21 cellular contexts compared by ENCODE assay signal in genomic region chr1:245603311-245603865, GRCh38.
DNase-seq lines count a peak whose midpoint lies in the region; ATAC-seq and TF ChIP-seq lines count a peak whose summit lies in the region.
"Had no signal": no experiment of that assay in that cellular context is flagged by ENCODE, and none has a peak within 500 bp of the region (broad histone marks: within the 10 kb centered on the region; RNA-seq: fewer than 3 reads in every experiment).

No MANE protein-coding gene starts in this region.

- H3K9ac ChIP-seq in neuronal stem cell (ENCODE audit: low read depth, low read length, poor library complexity), result no peak overlapping the region
- H3K9ac ChIP-seq: BLaER1 had no signal

- H3K27me3 ChIP-seq in cardiac muscle cell, result no peaks in the 10 kb centered on the region
- no peaks in the 10 kb centered on the region for H3K27me3 ChIP-seq in neuronal stem cell (ENCODE audit: control insufficient read depth in 3 of 3, insufficient read depth in 3 of 3, low read depth in 1 of 3, low read length in 3 of 3)
- H3K27me3 ChIP-seq in sigmoid colon, result no peaks in the 10 kb centered on the region
- no peaks in the 10 kb centered on the region for H3K27me3 ChIP-seq in gastroesophageal sphincter
- H3K27me3 ChIP-seq: BLaER1 had no signal

- no peak overlapping the region for H2AFZ ChIP-seq in neuronal stem cell (ENCODE audit: low read length)

- H2BK15ac ChIP-seq in neuronal stem cell (ENCODE audit: low read length), result no peak overlapping the region

- no peak overlapping the region for H2AK5ac ChIP-seq in neuronal stem cell (ENCODE audit: low read depth, low read length)

- TF ChIP-seq EP300 in sigmoid colon (IDR thresholded peaks at IDR 0.05) (no peak), gastroesophageal sphincter (IDR thresholded peaks at IDR 0.05) (no peak)

- peak overlapping the region; percentile 2 for H4K91ac ChIP-seq in neuronal stem cell (ENCODE audit: low read depth, low read length, poor library complexity)

- H3K4me1 ChIP-seq in cardiac muscle cell (ENCODE audit: low read depth) (peaks cover 53% of the 10 kb centered on the region), neuronal stem cell (ENCODE audit: control insufficient read depth in 2 of 2, insufficient read depth in 1 of 2, low read depth in 1 of 2, low read length in 2 of 2) (peaks cover 6 to 9% of the 10 kb centered on the region in 2 donors), sigmoid colon (peaks cover 0 to 35% (median 27%) of the 10 kb centered on the region in 4 donors), gastroesophageal sphincter (peaks cover 0 to 35% (median 0%) of the 10 kb centered on the region in 3 donors)
- H3K4me1 ChIP-seq: HAP-1 had no signal

- H3K14ac ChIP-seq in neuronal stem cell (ENCODE audit: low read length), result no peak overlapping the region

- H3K27ac ChIP-seq in cardiac muscle cell (peak overlapping the region; percentile 96), coronary artery (no peak overlapping the region), neuronal stem cell (replicated peaks; ENCODE audit: low read length) (no peak overlapping the region), sigmoid colon (no peak overlapping the region), gastroesophageal sphincter (no peak overlapping the region)
- H3K27ac ChIP-seq: 22Rv1, BLaER1, C4-2B had no signal

- intact Hi-C loops in left ventricle myocardium superior (cut with micrococcal nuclease), result no loop called here
- intact Hi-C loops in sigmoid colon (cut with DNase I), result no loop called here

- H3K18ac ChIP-seq in neuronal stem cell (ENCODE audit: low read length), result no peak overlapping the region

- no peak overlapping the region for H3K4me3 ChIP-seq in cardiac muscle cell
- H3K4me3 ChIP-seq in coronary artery, result no peak overlapping the region
- no peak overlapping the region for H3K4me3 ChIP-seq in fibroblast of the aortic adventitia (ENCODE audit: low read depth, low read length)
- H3K4me3 ChIP-seq in neuronal stem cell (ENCODE audit: low read length in 2 of 2), result no peak overlapping the region
- no peak overlapping the region for H3K4me3 ChIP-seq in sigmoid colon
- no peak overlapping the region for H3K4me3 ChIP-seq in gastroesophageal sphincter
- H3K4me3 ChIP-seq: BLaER1, GM12878, HAP-1 had no signal

- no peak overlapping the region for H2BK5ac ChIP-seq in neuronal stem cell (ENCODE audit: low read length)

- H3K36me3 ChIP-seq in cardiac muscle cell (peaks cover 7% of the 10 kb centered on the region), neuronal stem cell (replicated peaks in 1 of 2; ENCODE audit: control insufficient read depth in 2 of 2, insufficient read depth in 2 of 2, low read length in 2 of 2) (peaks cover 0 to 18% of the 10 kb centered on the region in 2 donors), sigmoid colon (no peaks in the 10 kb centered on the region), gastroesophageal sphincter (no peaks in the 10 kb centered on the region)
- H3K36me3 ChIP-seq: BLaER1, HAP-1 had no signal

- H2BK12ac ChIP-seq in neuronal stem cell (ENCODE audit: low read length), result no peak overlapping the region

- DNase-seq in cardiac muscle cell (ENCODE audit: low read depth in 1 of 2, low spot score in 1 of 2) (no peak), left ventricle myocardium superior (no peak), coronary artery (ENCODE audit: low spot score) (peak; percentile 19), fibroblast of the aortic adventitia (ENCODE audit: low read depth) (peak; percentile 27), neuronal stem cell (ENCODE audit: low spot score) (no peak), sigmoid colon (no peak), NCI-H1105 treated with DMSO at 0.1 percent for 48 hours (lab: John Stamatoyannopoulos, UW) (no peak)
- DNase-seq: Caco-2; CD4-positive, CD25-positive, alpha-beta regulatory T cell; DMS79; EL; GDM1; GOT3; HFFc6 had no signal

- H3K23ac ChIP-seq in neuronal stem cell (ENCODE audit: low read depth, low read length, poor library complexity), result no peak overlapping the region

- ATAC-seq in left ventricle myocardium superior, result no peak
- no peak for ATAC-seq in gastroesophageal sphincter
- ATAC-seq: CD8-positive, alpha-beta T cell; GM12878 had no signal

- TF ChIP-seq POLR2A in sigmoid colon (IDR thresholded peaks at IDR 0.05) (no peak), gastroesophageal sphincter (IDR thresholded peaks at IDR 0.05) (no peak)

- H4K8ac ChIP-seq in neuronal stem cell (ENCODE audit: low read depth, low read length), result no peak overlapping the region

- H3K79me1 ChIP-seq in neuronal stem cell (ENCODE audit: low read depth, low read length), result no peaks in the 10 kb centered on the region

- H3K9me3 ChIP-seq in cardiac muscle cell (ENCODE audit: low read depth) (no peaks in the 10 kb centered on the region), neuronal stem cell (replicated peaks in 1 of 2; ENCODE audit: control insufficient read depth in 2 of 2, insufficient read depth in 1 of 2, low read depth in 1 of 2, low read length in 2 of 2) (peaks cover 1 to 2% of the 10 kb centered on the region in 2 donors), sigmoid colon (no peaks in the 10 kb centered on the region), gastroesophageal sphincter (no peaks in the 10 kb centered on the region)
- H3K9me3 ChIP-seq: BLaER1, Caco-2, HAP-1 had no signal

- WGBS in neuronal stem cell (ENCODE audit: extremely low coverage in 2 of 2, insufficient read length in 2 of 2, insufficient replicate concordance in 1 of 2), 2 donors, result no CpG with 5 or more reads among the region's 6 CpGs
- 80 to 82% methylated on average over 6 of the region's 6 CpGs for WGBS in sigmoid colon, 2 donors
- WGBS in gastroesophageal sphincter (ENCODE audit: low coverage in 1 of 2), 2 donors, result 71 to 92% methylated on average over 1 to 2 of the region's 6 CpGs

- no peak overlapping the region for H3K4me2 ChIP-seq in neuronal stem cell (ENCODE audit: insufficient read depth, low read length, poor library complexity, severe bottlenecking)
- H3K4me2 ChIP-seq: BLaER1 had no signal

- no peak for TF ChIP-seq CTCF in cardiac muscle cell (IDR thresholded peaks at IDR 0.05; ENCODE audit: low read depth, low read length)
- no peak for TF ChIP-seq CTCF in coronary artery (IDR thresholded peaks at IDR 0.05)
- TF ChIP-seq CTCF in fibroblast of the aortic adventitia (IDR thresholded peaks at IDR 0.05; ENCODE audit: insufficient read depth, low read length), result no peak
- TF ChIP-seq CTCF in sigmoid colon (IDR thresholded peaks at IDR 0.05), result no peak
- no peak for TF ChIP-seq CTCF in gastroesophageal sphincter (IDR thresholded peaks at IDR 0.05)

- H2BK120ac ChIP-seq in neuronal stem cell (ENCODE audit: low read depth, low read length), result no peak overlapping the region

- H3K4ac ChIP-seq in neuronal stem cell (ENCODE audit: low read length), result no peak overlapping the region

Comparison
In these comparisons a context has a peak if more than half of its experiments do, and no peak if none do; other contexts are left out.
1. DNase-seq: peak in coronary artery (single experiment) and fibroblast of the aortic adventitia (single experiment); none in cardiac muscle cell (0 of 2), left ventricle myocardium superior (single experiment), neuronal stem cell (single experiment), sigmoid colon (single experiment) and NCI-H1105 treated with DMSO at 0.1 percent for 48 hours (single experiment).